ENCODE assay signal across 8 cellular contexts in genomic region chr6:90103056-90103793, GRCh38.
A peak's percentile ranks its signal among the peaks of the same experiment; 100 is the strongest.
DNase-seq lines count a peak whose midpoint lies in the region; ATAC-seq lines count a peak whose summit lies in the region.

No MANE protein-coding gene starts in this region.

- ATAC-seq in HG02885 (IDR thresholded peaks at IDR 0.05; ENCODE audit: poor library complexity, unreplicated experiment) (peak; percentile 78), naive B cell (ENCODE audit: low read depth in 2 of 2) (peak; percentile 47 to 60)

- peak overlapping the region in 5 of 6 donors; percentile 9 to 92 (median 81) for H3K27ac Mint-ChIP-seq in naive B cell

- peak; percentile 54 for DNase-seq in activated CD4-positive, alpha-beta T cell treated with anti-CD3 and anti-CD28 coated beads for 48 hours
- no peak for DNase-seq in activated CD4-positive, alpha-beta T cell treated with anti-CD3 and anti-CD28 coated beads for 1 hour
- DNase-seq in RPMI7951 (ENCODE audit: low read depth) (peak; percentile 33), naive B cell (no peak), AG08396 (ENCODE audit: low spot score) (no peak), germinal center (ENCODE audit: low spot score) (no peak), NCI-H146 (lab: John Stamatoyannopoulos, UW) (no peak)

- no peaks in the 10 kb centered on the region for H3K27me3 Mint-ChIP-seq in naive B cell

- peak overlapping the region in 4 of 8 donors; percentile 16 to 69 (median 46) for H3K4me3 Mint-ChIP-seq in naive B cell

- H3K4me1 Mint-ChIP-seq in naive B cell, result peaks cover 71 to 90% (median 73%) of the 10 kb centered on the region in 3 donors

- peaks cover 27 to 33% of the 10 kb centered on the region in 2 donors for H3K36me3 Mint-ChIP-seq in naive B cell

- peaks cover 0 to 3% (median 0%) of the 10 kb centered on the region in 7 donors for H3K9me3 Mint-ChIP-seq in naive B cell

Comparison
In these comparisons a context has a peak if more than half of its experiments do, and no peak if none do; other contexts are left out.
1. DNase-seq: peak in activated CD4-positive, alpha-beta T cell treated with anti-CD3 and anti-CD28 coated beads for 48 hours (single experiment) and RPMI7951 (single experiment); none in activated CD4-positive, alpha-beta T cell treated with anti-CD3 and anti-CD28 coated beads for 1 hour (single experiment), naive B cell (single experiment), AG08396 (single experiment), germinal center (single experiment) and NCI-H146 (single experiment).